Comparison of ENCODE assay signal across 1 cellular context in the genomic region with DNA sequence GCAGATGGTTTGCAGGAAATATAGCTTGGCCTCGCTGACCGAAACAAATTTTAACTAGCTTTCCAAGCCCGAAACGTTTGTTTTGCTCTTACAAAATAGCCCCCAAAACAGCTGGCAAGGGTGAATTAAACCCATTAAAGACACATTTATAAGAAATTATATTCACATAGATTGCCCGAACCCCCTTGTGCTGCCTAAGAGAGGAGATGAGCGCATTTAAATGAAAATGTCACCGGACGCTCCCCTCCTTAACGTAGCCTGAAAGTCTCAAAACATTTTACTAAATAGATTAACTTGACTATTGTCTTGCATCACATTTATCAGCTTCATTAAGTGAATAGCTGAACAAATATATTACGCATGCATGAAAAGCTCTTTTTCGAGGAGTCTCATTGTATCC.
TF ChIP-seq lines count a peak whose summit lies in the region.

No MANE protein-coding gene starts in this region.

TF ChIP-seq in SK-N-SH treated with all-trans-retinoic acid at 6 μM for 48 hours, 23 proteins besides CTCF, POLR2A, EP300 and RAD21:
- TF ChIP-seq TCF4 (CRISPR knock-in tag; IDR thresholded peaks at IDR 0.05; ENCODE audit: borderline replicate concordance) (no peak), ZC3H10 (CRISPR knock-in tag; IDR thresholded peaks at IDR 0.05) (no peak), OSR1 (CRISPR knock-in tag; IDR thresholded peaks at IDR 0.05) (no peak), ESRRG (CRISPR knock-in tag; IDR thresholded peaks at IDR 0.05) (no peak), TOX (CRISPR knock-in tag; IDR thresholded peaks at IDR 0.05; ENCODE audit: borderline replicate concordance) (no peak), ISL1 (CRISPR knock-in tag; IDR thresholded peaks at IDR 0.05) (no peak), ZNF8 (CRISPR knock-in tag; IDR thresholded peaks at IDR 0.05) (no peak), TSHZ2 (CRISPR knock-in tag; IDR thresholded peaks at IDR 0.05) (no peak), CSRNP3 (CRISPR knock-in tag; IDR thresholded peaks at IDR 0.05) (no peak), ZFP30 (CRISPR knock-in tag; IDR thresholded peaks at IDR 0.05) (no peak), BACH2 (CRISPR knock-in tag; IDR thresholded peaks at IDR 0.05; ENCODE audit: borderline replicate concordance) (no peak), ZFP3 (CRISPR knock-in tag; IDR thresholded peaks at IDR 0.05) (no peak), GLIS3 (CRISPR knock-in tag; IDR thresholded peaks at IDR 0.05) (no peak), SNAI2 (CRISPR knock-in tag; IDR thresholded peaks at IDR 0.05) (no peak), POU6F1 (CRISPR knock-in tag; IDR thresholded peaks at IDR 0.05; ENCODE audit: borderline replicate concordance, low read depth) (no peak), ZNF565 (CRISPR knock-in tag; conservative IDR thresholded peaks at IDR 0.05; ENCODE audit: low read depth) (no peak), ARNTL (CRISPR knock-in tag; IDR thresholded peaks at IDR 0.05; ENCODE audit: borderline replicate concordance, low read depth) (no peak), CREB5 (CRISPR knock-in tag; IDR thresholded peaks at IDR 0.05; ENCODE audit: low read depth) (no peak), PPARA (CRISPR knock-in tag; IDR thresholded peaks at IDR 0.05; ENCODE audit: borderline replicate concordance) (no peak)
- TF ChIP-seq, protein P1, sequence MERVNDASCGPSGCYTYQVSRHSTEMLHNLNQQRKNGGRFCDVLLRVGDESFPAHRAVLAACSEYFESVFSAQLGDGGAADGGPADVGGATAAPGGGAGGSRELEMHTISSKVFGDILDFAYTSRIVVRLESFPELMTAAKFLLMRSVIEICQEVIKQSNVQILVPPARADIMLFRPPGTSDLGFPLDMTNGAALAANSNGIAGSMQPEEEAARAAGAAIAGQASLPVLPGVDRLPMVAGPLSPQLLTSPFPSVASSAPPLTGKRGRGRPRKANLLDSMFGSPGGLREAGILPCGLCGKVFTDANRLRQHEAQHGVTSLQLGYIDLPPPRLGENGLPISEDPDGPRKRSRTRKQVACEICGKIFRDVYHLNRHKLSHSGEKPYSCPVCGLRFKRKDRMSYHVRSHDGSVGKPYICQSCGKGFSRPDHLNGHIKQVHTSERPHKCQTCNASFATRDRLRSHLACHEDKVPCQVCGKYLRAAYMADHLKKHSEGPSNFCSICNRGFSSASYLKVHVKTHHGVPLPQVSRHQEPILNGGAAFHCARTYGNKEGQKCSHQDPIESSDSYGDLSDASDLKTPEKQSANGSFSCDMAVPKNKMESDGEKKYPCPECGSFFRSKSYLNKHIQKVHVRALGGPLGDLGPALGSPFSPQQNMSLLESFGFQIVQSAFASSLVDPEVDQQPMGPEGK (CRISPR knock-in tag; IDR thresholded peaks at IDR 0.05; ENCODE audit: borderline replicate concordance): no peak
